In the genomic region with DNA sequence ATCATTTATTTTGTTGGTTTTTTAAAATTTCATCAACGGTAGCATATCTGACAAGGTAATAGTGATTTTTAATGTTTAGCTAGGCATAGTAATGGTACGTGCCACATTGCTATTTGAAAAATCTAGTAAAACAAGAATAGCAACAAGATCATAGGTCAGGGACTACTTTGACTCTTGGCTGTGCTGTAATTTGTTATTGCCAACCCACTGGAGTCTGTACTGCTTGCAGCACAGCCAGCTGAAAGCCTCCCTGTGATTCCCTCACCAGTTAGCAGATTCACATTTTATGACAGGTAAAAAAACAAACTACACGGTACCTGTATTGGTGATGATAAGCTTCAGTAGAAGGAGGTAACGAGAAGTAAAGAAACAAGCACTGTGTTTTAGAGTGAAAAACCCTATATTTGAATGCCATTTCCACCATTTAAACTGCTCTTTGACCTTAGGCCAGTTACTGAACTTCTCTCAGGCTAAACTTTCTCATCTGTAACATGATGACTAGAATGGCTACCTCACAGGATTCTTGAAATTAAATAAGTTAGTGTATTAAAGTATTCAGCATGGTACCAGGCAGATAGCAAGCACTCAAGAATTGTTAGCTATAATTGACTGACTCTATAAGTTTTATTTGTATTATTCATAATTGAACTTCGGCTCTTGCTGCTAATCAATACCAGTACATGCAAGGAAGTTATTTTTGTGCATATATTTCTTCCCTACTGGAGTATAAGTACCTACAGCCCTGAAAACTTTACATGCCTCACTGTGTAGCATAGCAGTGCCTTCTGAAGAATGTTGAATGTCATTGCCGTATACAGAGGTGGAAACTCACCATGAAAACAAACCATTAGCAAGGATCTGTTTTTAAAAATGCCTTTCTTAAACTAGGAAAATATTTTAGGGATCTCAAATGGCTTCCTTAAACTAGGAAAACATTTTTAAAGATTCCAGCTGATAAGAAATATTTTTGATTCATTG, we compare ENCODE assay signal across 18 cellular contexts. TPM values are rescaled to one million over a fixed set of nuclear protein-coding genes. Genes with fewer than 3 reads are reported as not detected.
DNase-seq lines count a peak whose midpoint lies in the region; FAIRE-seq and TF ChIP-seq lines count a peak whose summit lies in the region.
"Had no signal": no experiment of that assay in that cellular context is flagged by ENCODE, and none has a peak within 500 bp of the region (broad histone marks: within the 10 kb centered on the region; RNA-seq: fewer than 3 reads in every experiment).

No MANE protein-coding gene starts in this region.

- WGBS in mammary epithelial cell (ENCODE audit: low coverage, missing lambda C conversion rate) = 87% methylated on average over 6 of the region's 6 CpGs

- intact Hi-C loops in Calu3 (cut with micrococcal nuclease; ENCODE audit: unreplicated experiment) (no loop called here), ascending aorta (cut with DNase I) (no loop called here), mammary epithelial cell (cut with micrococcal nuclease) (no loop called here)

- no peaks in the 10 kb centered on the region for H3K36me3 ChIP-seq in ascending aorta
- H3K36me3 ChIP-seq in keratinocyte (ENCODE audit: control insufficient read depth in 2 of 2, extremely low read depth in 1 of 2, insufficient read depth in 2 of 2, low read length in 2 of 2) = no peaks in the 10 kb centered on the region
- H3K36me3 ChIP-seq in parathyroid adenoma (ENCODE audit: control insufficient read depth, insufficient read depth, low read length) = no peaks in the 10 kb centered on the region
- no peaks in the 10 kb centered on the region for H3K36me3 ChIP-seq in mammary epithelial cell (ENCODE audit: insufficient read depth, low read length)
- H3K36me3 ChIP-seq: uterus had no signal

- no peaks in the 10 kb centered on the region for H3K9me1 ChIP-seq in keratinocyte (ENCODE audit: control insufficient read depth, extremely low read depth, insufficient read depth, low read length)

- no peak overlapping the region for H3K4me3 Mint-ChIP-seq in Calu3 (ENCODE audit: low read depth, unreplicated experiment)
- H3K4me3 Mint-ChIP-seq: naive B cell had no signal

- peak overlapping the region; percentile 40 for H3K27ac Mint-ChIP-seq in Calu3 (ENCODE audit: unreplicated experiment)
- H3K27ac Mint-ChIP-seq: naive B cell had no signal

- DNase-seq in Calu3 (no peak), ascending aorta (ENCODE audit: low spot score in 2 of 2) (no peak), keratinocyte (ENCODE audit: low read depth, low spot score) (no peak), DMS 273 (lab: John Stamatoyannopoulos, UW; ENCODE audit: unreplicated experiment) (no peak), mammary epithelial cell (no peak)
- DNase-seq in stimulated activated naive CD4-positive, alpha-beta T cell (lab: John Stamatoyannopoulos, UW) = no peak
- DNase-seq in activated CD8-positive, alpha-beta memory T cell treated with anti-CD3 and anti-CD28 coated beads, Interleukin-2, amount 50 U/mL, for 48 hours = no peak
- DNase-seq: ACHN; activated CD4-positive, alpha-beta T cell treated with anti-CD3 and anti-CD28 coated beads, Interleukin-2, amount 50 U/mL, for 48 hours; activated gamma-delta T cell; naive B cell; NCI-H1105 treated with DMSO at 0.1 percent for 48 hours; NCI-H510A treated with DMSO at 0.1 percent for 48 hours; T-helper 9 cell; uterus had no signal

- H4K20me1 ChIP-seq in keratinocyte (ENCODE audit: control insufficient read depth, extremely low read depth, insufficient read depth, low read length) (no peaks in the 10 kb centered on the region), mammary epithelial cell (ENCODE audit: insufficient read depth, low read length) (no peaks in the 10 kb centered on the region)

- H3K9me3 ChIP-seq in ascending aorta = no peaks in the 10 kb centered on the region
- H3K9me3 ChIP-seq in keratinocyte (ENCODE audit: control insufficient read depth, low read depth, low read length) = no peaks in the 10 kb centered on the region
- no peaks in the 10 kb centered on the region for H3K9me3 ChIP-seq in parathyroid adenoma (ENCODE audit: control insufficient read depth, low read length)
- H3K9me3 ChIP-seq in mammary epithelial cell (replicated peaks; ENCODE audit: insufficient read depth, low read length) = no peaks in the 10 kb centered on the region
- H3K9me3 ChIP-seq: uterus had no signal

- H3K27ac ChIP-seq in ascending aorta = peak overlapping the region; percentile 61 to 72
- no peak overlapping the region for H3K27ac ChIP-seq in keratinocyte (ENCODE audit: control insufficient read depth, insufficient read depth, low read length)
- peak overlapping the region; percentile 30 for H3K27ac ChIP-seq in parathyroid adenoma
- H3K27ac ChIP-seq in mammary epithelial cell (ENCODE audit: insufficient read depth, low read depth, low read length) = no peak overlapping the region
- H3K27ac ChIP-seq: epithelial cell of prostate had no signal

- no peak for TF ChIP-seq CTCF in Calu3 (IDR thresholded peaks at IDR 0.05; ENCODE audit: unreplicated experiment)
- no peak for TF ChIP-seq CTCF in ascending aorta (IDR thresholded peaks at IDR 0.05)
- no peak for TF ChIP-seq CTCF in keratinocyte (optimal IDR thresholded peaks at IDR 0.05 in 1 of 3, IDR thresholded peaks at IDR 0.05 in 1 of 3, conservative IDR thresholded peaks at IDR 0.05 in 1 of 3; ENCODE audit: extremely low read depth in 1 of 3, insufficient read depth in 2 of 3, low read length in 3 of 3)
- TF ChIP-seq CTCF in parathyroid adenoma (IDR thresholded peaks at IDR 0.05) = no peak
- TF ChIP-seq CTCF in mammary epithelial cell (conservative IDR thresholded peaks at IDR 0.05 in 1 of 2, IDR thresholded peaks at IDR 0.05 in 1 of 2; ENCODE audit: extremely low read depth in 1 of 2, insufficient read depth in 1 of 2, low read depth in 1 of 2, low read length in 2 of 2) = no peak

- H3K9me3 Mint-ChIP-seq in Calu3 (ENCODE audit: low read depth, unreplicated experiment) = no peaks in the 10 kb centered on the region

- BruUV-seq in Calu3 (replicated peaks; lab: Mats Ljungman, UMichigan) (no TSS peak), mammary epithelial cell (replicated peaks; lab: Mats Ljungman, UMichigan) (no TSS peak)

- H3K9ac ChIP-seq in keratinocyte (ENCODE audit: control insufficient read depth, extremely low read depth, insufficient read depth, low read length) = no peak overlapping the region
- no peak overlapping the region for H3K9ac ChIP-seq in parathyroid adenoma
- H3K9ac ChIP-seq in mammary epithelial cell (ENCODE audit: insufficient read depth, low read length) = no peak overlapping the region

- peak overlapping the region; percentile 7 for H2AFZ ChIP-seq in keratinocyte (ENCODE audit: control insufficient read depth, low read length)
- peak overlapping the region; percentile 19 for H2AFZ ChIP-seq in parathyroid adenoma
- no peak overlapping the region for H2AFZ ChIP-seq in mammary epithelial cell (ENCODE audit: low read depth, low read length)

- no peak overlapping the region for H3K4me2 ChIP-seq in keratinocyte (ENCODE audit: control insufficient read depth, extremely low read depth, insufficient read depth, low read depth, low read length)
- H3K4me2 ChIP-seq in parathyroid adenoma (ENCODE audit: low read length) = no peak overlapping the region
- no peak overlapping the region for H3K4me2 ChIP-seq in mammary epithelial cell (ENCODE audit: insufficient read depth, low read depth, low read length)

- in situ Hi-C loops in mammary epithelial cell (cut with MboI; ENCODE audit: low sequenced_read_pairs in 2 of 2) = no loop called here

- H3K27me3 ChIP-seq in ascending aorta (no peaks in the 10 kb centered on the region), keratinocyte (ENCODE audit: control insufficient read depth, extremely low read depth, insufficient read depth, low read length) (no peaks in the 10 kb centered on the region), parathyroid adenoma (ENCODE audit: control insufficient read depth, insufficient read depth, low read length) (no peaks in the 10 kb centered on the region), mammary epithelial cell (ENCODE audit: insufficient read depth, low read length) (no peaks in the 10 kb centered on the region)
- H3K27me3 ChIP-seq: uterus had no signal

- H3K79me2 ChIP-seq in keratinocyte (ENCODE audit: control insufficient read depth, insufficient read depth, low read length) = no peaks in the 10 kb centered on the region
- no peaks in the 10 kb centered on the region for H3K79me2 ChIP-seq in parathyroid adenoma
- H3K79me2 ChIP-seq in mammary epithelial cell (ENCODE audit: insufficient read depth, low read length) = no peaks in the 10 kb centered on the region

- no peaks in the 10 kb centered on the region for H3K36me3 Mint-ChIP-seq in Calu3 (ENCODE audit: insufficient read depth, unreplicated experiment)

- FAIRE-seq in keratinocyte (lab: Jason Lieb, UNC) = no peak

- CTCF ChIA-PET in Calu3 (lab: Charles Lee) = interaction anchor here (0.6 to 1.3 kb wide), 4 partner anchors 53 to 368 kb away, joined by 3 to 7 read pairs (median 4); no protein-coding TSS in a partner anchor
- CTCF ChIA-PET in mammary epithelial cell (lab: Charles Lee; ENCODE audit: low non-redundant PET) = no interaction called here

- H3K4me1 ChIP-seq in ascending aorta (peaks cover 6 to 38% of the 10 kb centered on the region in 2 donors), keratinocyte (ENCODE audit: control insufficient read depth, extremely low read depth, insufficient read depth, low read length) (no peaks in the 10 kb centered on the region), parathyroid adenoma (peaks cover 17% of the 10 kb centered on the region), mammary epithelial cell (ENCODE audit: insufficient read depth, low read length) (no peaks in the 10 kb centered on the region)

- H3K4me3 ChIP-seq in ascending aorta = no peak overlapping the region
- H3K4me3 ChIP-seq in keratinocyte (ENCODE audit: control insufficient read depth in 2 of 3, extremely low read depth in 1 of 3, insufficient read depth in 2 of 3, low read depth in 1 of 3, low read length in 3 of 3) = no peak overlapping the region
- no peak overlapping the region for H3K4me3 ChIP-seq in parathyroid adenoma (ENCODE audit: low read depth, low read length)
- H3K4me3 ChIP-seq in mammary epithelial cell (replicated peaks in 1 of 3; ENCODE audit: insufficient read depth in 1 of 3, low read depth in 2 of 3, low read length in 3 of 3) = no peak overlapping the region
- H3K4me3 ChIP-seq: uterus had no signal

- dilution Hi-C loops in keratinocyte (cut with MboI; ENCODE audit: extremely low pct_ligation_motif_present, low sequenced_read_pairs) = no loop called here
- dilution Hi-C loops in mammary epithelial cell (cut with HindIII; ENCODE audit: low sequenced_read_pairs) = no loop called here

- H3K4me1 Mint-ChIP-seq in Calu3 (ENCODE audit: low read depth, unreplicated experiment) = peaks cover 39% of the 10 kb centered on the region

- H3K27me3 Mint-ChIP-seq in Calu3 (ENCODE audit: unreplicated experiment) = no peaks in the 10 kb centered on the region
- H3K27me3 Mint-ChIP-seq: naive B cell had no signal

RNA-seq across cellular contexts. Expression of a gene that starts 16.1 kb away (rescaled TPM):
- total RNA-seq in Calu3 (2022) (2.4 and 5.2 TPM in 2 replicates), ascending aorta (106 TPM), mammary epithelial cell (1 to 10 TPM; 7.4 to 8.5 TPM)
- polyA plus RNA-seq in keratinocyte (14.7 to 27.4 TPM (median 20.6 TPM) in 3 replicates), mammary epithelial cell (3.7 TPM)
- 55.0 TPM for polyA plus RNA-seq in keratinocyte (2011; ENCODE audit: low read depth)
- 18.1 and 18.9 TPM in 2 replicates for polyA plus RNA-seq in keratinocyte (2011; cell fraction: cytosol; rRNA removed)
- polyA plus RNA-seq in keratinocyte (2011; cell fraction: nucleus; rRNA removed) = 27.5 and 29.4 TPM in 2 replicates
- 15.0 and 16.0 TPM in 2 replicates for polyA plus RNA-seq in keratinocyte (2012; ENCODE audit: low replicate concordance)
- polyA minus RNA-seq in keratinocyte (13.7 to 25.8 TPM (median 23.1 TPM) in 3 replicates), mammary epithelial cell (1.5 TPM)
- polyA minus RNA-seq in keratinocyte (2011; cell fraction: cytosol; rRNA and poly(A)+ RNA removed) = 18.6 TPM
- 11.6 and 29.4 TPM in 2 replicates for polyA minus RNA-seq in keratinocyte (2011; cell fraction: nucleus; rRNA and poly(A)+ RNA removed)
- total RNA-seq: HT1080 had no signal

Comparison
In these comparisons a context has a peak if more than half of its experiments do, and no peak if none do; other contexts are left out.
1. H3K27ac ChIP-seq: peak in ascending aorta (2 of 2) and parathyroid adenoma (single experiment); none in keratinocyte (single experiment) and mammary epithelial cell (single experiment).
2. RNA of a gene that starts 16.1 kb away (total RNA-seq): 106 TPM in ascending aorta (single experiment); 7.4 to 8.5 TPM in mammary epithelial cell and 2.4 to 5.2 TPM in Calu3; every median in the first group is over 10 times any median in the second.